In genomic region chr2:61712060-61712459, GRCh38 we compare ENCODE assay signal across 1 cellular context.
TF ChIP-seq lines count a peak whose summit lies in the region.

No MANE protein-coding gene starts in this region.

TF ChIP-seq in GM12878, 131 proteins besides CTCF, POLR2A, EP300 and RAD21 (continued from another document):
- TF ChIP-seq, protein P1, sequence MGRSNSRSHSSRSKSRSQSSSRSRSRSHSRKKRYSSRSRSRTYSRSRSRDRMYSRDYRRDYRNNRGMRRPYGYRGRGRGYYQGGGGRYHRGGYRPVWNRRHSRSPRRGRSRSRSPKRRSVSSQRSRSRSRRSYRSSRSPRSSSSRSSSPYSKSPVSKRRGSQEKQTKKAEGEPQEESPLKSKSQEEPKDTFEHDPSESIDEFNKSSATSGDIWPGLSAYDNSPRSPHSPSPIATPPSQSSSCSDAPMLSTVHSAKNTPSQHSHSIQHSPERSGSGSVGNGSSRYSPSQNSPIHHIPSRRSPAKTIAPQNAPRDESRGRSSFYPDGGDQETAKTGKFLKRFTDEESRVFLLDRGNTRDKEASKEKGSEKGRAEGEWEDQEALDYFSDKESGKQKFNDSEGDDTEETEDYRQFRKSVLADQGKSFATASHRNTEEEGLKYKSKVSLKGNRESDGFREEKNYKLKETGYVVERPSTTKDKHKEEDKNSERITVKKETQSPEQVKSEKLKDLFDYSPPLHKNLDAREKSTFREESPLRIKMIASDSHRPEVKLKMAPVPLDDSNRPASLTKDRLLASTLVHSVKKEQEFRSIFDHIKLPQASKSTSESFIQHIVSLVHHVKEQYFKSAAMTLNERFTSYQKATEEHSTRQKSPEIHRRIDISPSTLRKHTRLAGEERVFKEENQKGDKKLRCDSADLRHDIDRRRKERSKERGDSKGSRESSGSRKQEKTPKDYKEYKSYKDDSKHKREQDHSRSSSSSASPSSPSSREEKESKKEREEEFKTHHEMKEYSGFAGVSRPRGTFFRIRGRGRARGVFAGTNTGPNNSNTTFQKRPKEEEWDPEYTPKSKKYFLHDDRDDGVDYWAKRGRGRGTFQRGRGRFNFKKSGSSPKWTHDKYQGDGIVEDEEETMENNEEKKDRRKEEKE (IDR thresholded peaks at IDR 0.05): no peak
- TF ChIP-seq NR2C2 (IDR thresholded peaks at IDR 0.05; ENCODE audit: borderline replicate concordance, control insufficient read depth, insufficient read length, low read depth): no peak
TF ChIP-seq in GM12878: peak in this region for 1.
